In the genomic region with DNA sequence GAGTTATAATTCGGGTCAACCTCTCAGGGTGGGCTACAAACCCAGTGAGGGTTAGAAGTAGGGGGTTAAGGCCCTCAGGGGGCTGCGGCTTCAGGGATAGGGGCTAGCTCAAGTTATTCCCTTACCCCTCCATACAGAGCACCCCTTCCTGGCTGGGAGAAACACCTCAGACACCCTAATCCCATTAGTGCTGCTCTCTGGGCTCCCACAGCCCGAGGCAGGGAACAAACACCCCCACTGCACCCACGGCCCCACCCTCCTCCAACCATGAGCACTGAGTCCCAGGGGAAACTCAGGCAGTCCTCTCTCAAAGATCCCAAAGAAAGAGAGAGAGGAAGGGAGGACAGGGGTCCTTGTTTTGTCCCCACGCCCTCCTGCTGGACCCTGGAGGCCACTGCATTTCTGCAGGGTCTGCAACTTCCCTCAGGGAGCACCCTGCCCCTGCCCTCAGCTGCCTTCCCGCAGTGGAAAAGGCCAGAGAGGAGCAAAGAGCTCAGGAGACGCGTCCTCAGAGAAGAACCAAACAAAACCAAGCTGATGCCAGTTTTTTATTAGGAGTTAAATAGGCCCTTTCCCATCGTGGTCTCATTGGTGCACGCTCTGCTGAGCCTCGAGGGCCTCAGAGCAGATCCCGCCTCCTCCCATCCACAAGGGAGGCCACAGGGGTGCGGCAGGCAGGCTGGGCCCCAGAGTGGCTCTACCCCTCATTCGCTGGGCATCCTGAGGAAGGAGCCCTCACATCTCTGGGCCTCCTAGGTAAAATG, we compare ENCODE assay signal across 10 cellular contexts. TPM values are rescaled to one million over a fixed set of nuclear protein-coding genes. Genes with fewer than 3 reads are reported as not detected.
DNase-seq lines count a peak whose midpoint lies in the region; ATAC-seq and TF ChIP-seq lines count a peak whose summit lies in the region.
"Had no signal": no experiment of that assay in that cellular context is flagged by ENCODE, and none has a peak within 500 bp of the region (broad histone marks: within the 10 kb centered on the region; RNA-seq: fewer than 3 reads in every experiment).

No MANE protein-coding gene starts in this region.

- peaks cover 28 to 66% of the 10 kb centered on the region in 2 donors for H3K4me1 ChIP-seq in esophagus (ENCODE audit: control insufficient read depth in 2 of 2, insufficient read depth in 2 of 2, low read length in 1 of 2)

- H3K36me3 Mint-ChIP-seq in Calu3 (ENCODE audit: insufficient read depth, unreplicated experiment), result peaks cover 20% of the 10 kb centered on the region

- no peaks in the 10 kb centered on the region for H3K27me3 Mint-ChIP-seq in Calu3 (ENCODE audit: unreplicated experiment)

- no peak overlapping the region for H3K4me3 Mint-ChIP-seq in Calu3 (ENCODE audit: low read depth, unreplicated experiment)

- H3K36me3 ChIP-seq in esophagus (ENCODE audit: control insufficient read depth in 2 of 2, insufficient read depth in 2 of 2, low read length in 1 of 2), result peaks cover 0 to 4% of the 10 kb centered on the region in 2 donors

- H3K4me3 ChIP-seq in esophagus (ENCODE audit: low read depth in 1 of 2, low read length in 2 of 2) (no peak overlapping the region), retinal pigment epithelial cell (ENCODE audit: low read length) (no peak overlapping the region)

- H3K27ac ChIP-seq in esophagus (ENCODE audit: low read depth in 2 of 2, low read length in 1 of 2), result peak overlapping the region; percentile 91 to 99

- H3K9me3 Mint-ChIP-seq in Calu3 (ENCODE audit: low read depth, unreplicated experiment), result no peaks in the 10 kb centered on the region

- ATAC-seq in HG03521 (IDR thresholded peaks at IDR 0.05; ENCODE audit: unreplicated experiment), result no peak
- ATAC-seq: left lobe of liver had no signal

- intact Hi-C loops in Calu3 (cut with micrococcal nuclease; ENCODE audit: unreplicated experiment), result no loop called here

- peaks cover 74% of the 10 kb centered on the region for H3K4me1 Mint-ChIP-seq in Calu3 (ENCODE audit: low read depth, unreplicated experiment)

- no peaks in the 10 kb centered on the region for H3K9me3 ChIP-seq in esophagus (ENCODE audit: control insufficient read depth in 2 of 2, insufficient read depth in 1 of 2, low read depth in 1 of 2, low read length in 1 of 2)

- no TSS peak for BruUV-seq in Calu3 (replicated peaks; lab: Mats Ljungman, UMichigan)

- CTCF ChIA-PET in Calu3 (lab: Charles Lee), result interaction anchor here (0.5 to 2.4 kb wide), 2 partner anchors 9 to 19 kb away, joined by 6 to 15 read pairs; a partner anchor contains a TSS

- DNase-seq in Calu3 (no peak), NCI-H2107 (lab: John Stamatoyannopoulos, UW) (peak; percentile 65), retinal pigment epithelial cell (ENCODE audit: low read depth) (no peak), medulla oblongata (ENCODE audit: extremely low spot score) (no peak), MV-4-11 (lab: John Stamatoyannopoulos, UW) (no peak)
- no peak for DNase-seq in activated CD8-positive, alpha-beta memory T cell treated with anti-CD3 and anti-CD28 coated beads, Interleukin-2, amount 50 U/mL, for 4 hours
- DNase-seq: dermis blood vessel endothelial cell had no signal

- H3K27ac Mint-ChIP-seq in Calu3 (ENCODE audit: unreplicated experiment), result peak overlapping the region; percentile 94

- no peaks in the 10 kb centered on the region for H3K27me3 ChIP-seq in esophagus (ENCODE audit: control insufficient read depth in 1 of 2, insufficient read depth in 2 of 2, low read length in 2 of 2)

- TF ChIP-seq CTCF in Calu3 (IDR thresholded peaks at IDR 0.05; ENCODE audit: unreplicated experiment), result no peak
- TF ChIP-seq CTCF in retinal pigment epithelial cell (conservative IDR thresholded peaks at IDR 0.05; ENCODE audit: low read depth, low read length), result peak; percentile 1

- 56% methylated on average over 14 of the region's 14 CpGs for WGBS in esophagus, 2 donors

RNA-seq across cellular contexts. Expression of a gene that starts 1.4 kb away (rescaled TPM):
- total RNA-seq in Calu3 (2022), result 19.8 and 20.5 TPM in 2 replicates
- polyA plus RNA-seq in esophagus, result 100 to 1,000 TPM; 145 to 249 TPM

RNA-seq across cellular contexts. Expression of a gene that starts 2.1 kb away (rescaled TPM):
- not detected in 2 replicates for total RNA-seq in Calu3 (2022)
- polyA plus RNA-seq in esophagus, result 10 to 100 TPM; 10.2 to 27.5 TPM
- total RNA-seq: left lobe of liver had no signal

RNA-seq across cellular contexts. Expression of a gene that starts 6.2 kb away (rescaled TPM):
- not detected in 2 replicates for total RNA-seq in Calu3 (2022)
- under 1 TPM in 1 of 2 donors, not detected in 1; 0.11 TPM for polyA plus RNA-seq in esophagus
- total RNA-seq: dermis blood vessel endothelial cell, left lobe of liver had no signal

RNA-seq across cellular contexts. Expression of a gene that starts 11.2 kb away (rescaled TPM):
- 1,521 and 2,023 TPM in 2 replicates for total RNA-seq in Calu3 (2022)
- polyA plus RNA-seq in esophagus, result 1,000 to 10,000 TPM in 1 of 2 donors, 100 to 1,000 TPM in 1; 936 to 2,978 TPM

RNA-seq across cellular contexts. Expression of a gene that starts 18.7 kb away (rescaled TPM):
- 11.1 and 14.1 TPM in 2 replicates for total RNA-seq in Calu3 (2022)
- polyA plus RNA-seq in esophagus, result 1,000 to 10,000 TPM; 2,831 to 3,591 TPM
